Comparison of ENCODE assay signal across 19 cellular contexts in the genomic region with DNA sequence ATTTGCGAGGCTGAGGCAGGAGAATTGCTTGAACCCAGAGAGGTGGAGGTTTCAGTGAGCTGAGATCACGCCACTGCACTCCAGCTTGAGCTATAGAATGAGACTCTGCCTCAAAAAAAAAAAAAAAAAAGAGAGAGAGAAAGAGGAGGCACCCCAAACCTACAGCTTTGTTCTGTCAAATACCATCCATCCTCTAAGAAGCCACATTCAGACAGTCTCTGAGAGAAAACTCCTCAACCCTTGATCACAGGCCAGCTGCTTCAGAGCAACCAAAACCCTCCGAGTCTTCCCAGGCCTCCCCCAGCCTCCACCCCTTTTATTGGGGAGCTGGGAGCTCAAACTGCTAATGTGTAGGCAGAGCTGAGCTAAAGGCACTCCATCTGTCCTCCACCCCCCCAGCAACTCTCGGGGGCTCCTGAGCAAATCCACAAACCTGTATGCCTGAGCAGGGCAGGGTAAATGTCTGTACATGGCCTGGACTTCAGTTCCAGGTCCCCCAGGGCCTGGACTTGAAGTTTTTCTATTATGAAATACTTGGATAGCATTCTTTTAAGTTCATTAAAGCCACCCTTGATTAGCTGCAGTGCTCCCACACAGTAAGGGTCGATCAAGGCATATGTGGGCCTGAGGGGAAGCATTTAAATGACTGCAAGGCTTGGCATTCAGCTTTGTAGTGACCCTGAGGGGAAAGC. TPM values are rescaled to one million over a fixed set of nuclear protein-coding genes. Genes with fewer than 3 reads are reported as not detected.
A peak's percentile ranks its signal among the peaks of the same experiment; 100 is the strongest.
DNase-seq lines count a peak whose midpoint lies in the region; ATAC-seq and TF ChIP-seq lines count a peak whose summit lies in the region.
"Had no signal": no experiment of that assay in that cellular context is flagged by ENCODE, and none has a peak within 500 bp of the region (broad histone marks: within the 10 kb centered on the region; RNA-seq: fewer than 3 reads in every experiment).

No MANE protein-coding gene starts in this region.

- no peak overlapping the region for H3K4me3 Mint-ChIP-seq in activated T-cell treated with anti-CD3 and anti-CD28 coated beads, Interleukin-2, amount 50 U/mL, for 24 hours
- peak overlapping the region in 4 of 7 donors; percentile 5 to 32 (median 14) for H3K4me3 Mint-ChIP-seq in CD8-positive, alpha-beta memory T cell
- H3K4me3 Mint-ChIP-seq: stimulated activated naive B cell treated with anti-CD40 and anti-IgM and Interleukin-4, amounts not matched to agents 10 μg/mL and 1 μg/mL and 100 μg/mL, for 72 hours had no signal

- no peaks in the 10 kb centered on the region for H3K27me3 ChIP-seq in CD8-positive, alpha-beta memory T cell (ENCODE audit: insufficient read depth, low read length, poor library complexity, severe bottlenecking)
- H3K27me3 ChIP-seq in adipocyte (replicated peaks; ENCODE audit: control insufficient read depth, insufficient read depth, low read length) (no peaks in the 10 kb centered on the region), upper lobe of left lung (no peaks in the 10 kb centered on the region)

- peaks cover 92% of the 10 kb centered on the region for H3K4me1 ChIP-seq in CD8-positive, alpha-beta memory T cell (ENCODE audit: insufficient read depth, low read length)
- peaks cover 9% of the 10 kb centered on the region for H3K4me1 ChIP-seq in adipocyte (ENCODE audit: control insufficient read depth, insufficient read depth, low read length)
- peaks cover 3 to 30% (median 18%) of the 10 kb centered on the region in 4 donors for H3K4me1 ChIP-seq in upper lobe of left lung
- H3K4me1 ChIP-seq: A549 had no signal

- no peaks in the 10 kb centered on the region for H3K9me3 ChIP-seq in CD8-positive, alpha-beta memory T cell (ENCODE audit: low read length)
- H3K9me3 ChIP-seq in adipocyte (ENCODE audit: control insufficient read depth, low read length) (no peaks in the 10 kb centered on the region), upper lobe of left lung (no peaks in the 10 kb centered on the region)
- H3K9me3 ChIP-seq: A549 had no signal

- peaks cover 89% of the 10 kb centered on the region for H3K4me1 Mint-ChIP-seq in activated T-cell treated with anti-CD3 and anti-CD28 coated beads, Interleukin-2, amount 50 U/mL, for 24 hours (ENCODE audit: low read depth)
- H3K4me1 Mint-ChIP-seq in CD8-positive, alpha-beta memory T cell = peaks cover 83 to 93% (median 90%) of the 10 kb centered on the region in 3 donors

- TF ChIP-seq EP300 in upper lobe of left lung (IDR thresholded peaks at IDR 0.05) = no peak

- DNase-seq in activated T-cell treated with anti-CD3 and anti-CD28 coated beads, Interleukin-2, amount 50 U/mL, for 24 hours = no peak
- DNase-seq in activated T-cell treated with anti-CD3 and anti-CD28 coated beads, Interleukin-2, amount 50 U/mL, for 1 hour = no peak
- DNase-seq in CD8-positive, alpha-beta memory T cell = no peak
- DNase-seq in adipocyte (ENCODE audit: low read depth) (no peak), sciatic nerve (ENCODE audit: low spot score) (no peak), upper lobe of left lung (no peak), T-helper 9 cell (no peak), NCI-H1092 (lab: John Stamatoyannopoulos, UW) (no peak)
- DNase-seq: DMS153; GF-D8; GOT3; KBM-7; NCI-H1105; NCI-H510A treated with DMSO at 0.1 percent for 48 hours; SHP77; stimulated activated naive B cell treated with anti-CD40 and anti-IgM and Interleukin-4, amounts not matched to agents 10 μg/mL and 1 μg/mL and 100 μg/mL, for 72 hours had no signal

- no peak for TF ChIP-seq POLR2A in upper lobe of left lung (IDR thresholded peaks at IDR 0.05)

- peak overlapping the region; percentile 19 for H3K9ac ChIP-seq in adipocyte (ENCODE audit: low read length)

- intact Hi-C loops in sciatic nerve (cut with DNase I) = no loop called here

- TF ChIP-seq CTCF in upper lobe of left lung (IDR thresholded peaks at IDR 0.05) = no peak

- peak overlapping the region; percentile 73 for H3K27ac Mint-ChIP-seq in activated T-cell treated with anti-CD3 and anti-CD28 coated beads, Interleukin-2, amount 50 U/mL, for 24 hours
- peak overlapping the region in 7 of 8 donors; percentile 19 to 95 (median 82) for H3K27ac Mint-ChIP-seq in CD8-positive, alpha-beta memory T cell
- H3K27ac Mint-ChIP-seq: stimulated activated naive B cell treated with anti-CD40 and anti-IgM and Interleukin-4, amounts not matched to agents 10 μg/mL and 1 μg/mL and 100 μg/mL, for 72 hours had no signal

- 70 to 74% methylated on average over 4 of the region's 5 CpGs for WGBS in upper lobe of left lung, 2 donors

- ATAC-seq in sciatic nerve (peak; percentile 81), upper lobe of left lung (ENCODE audit: low FRiP score in 2 of 2) (no peak)
- ATAC-seq: A549; stimulated activated naive B cell treated with anti-CD40 and anti-IgM and Interleukin-4, amounts not matched to agents 10 μg/mL and 1 μg/mL and 100 μg/mL, for 72 hours had no signal

- POLR2A ChIA-PET in CD8-positive, alpha-beta memory T cell (lab: Charles Lee) = interaction anchor here (0.6 to 1.5 kb wide), 5 partner anchors 9 to 49 kb away, joined by 3 to 5 read pairs (median 4); no protein-coding TSS in a partner anchor

- peaks cover 31% of the 10 kb centered on the region for H3K36me3 Mint-ChIP-seq in activated T-cell treated with anti-CD3 and anti-CD28 coated beads, Interleukin-2, amount 50 U/mL, for 24 hours (ENCODE audit: low read depth)
- H3K36me3 Mint-ChIP-seq in CD8-positive, alpha-beta memory T cell = peaks cover 6 to 69% (median 6%) of the 10 kb centered on the region in 3 donors

- no peak overlapping the region for H3K4me3 ChIP-seq in CD8-positive, alpha-beta memory T cell (ENCODE audit: low read length)
- no peak overlapping the region for H3K4me3 ChIP-seq in adipocyte (ENCODE audit: low read length)
- no peak overlapping the region for H3K4me3 ChIP-seq in upper lobe of left lung
- H3K4me3 ChIP-seq: A549, lung had no signal

- no peaks in the 10 kb centered on the region for H3K9me3 Mint-ChIP-seq in activated T-cell treated with anti-CD3 and anti-CD28 coated beads, Interleukin-2, amount 50 U/mL, for 24 hours
- H3K9me3 Mint-ChIP-seq in CD8-positive, alpha-beta memory T cell = no peaks in the 10 kb centered on the region
- H3K9me3 Mint-ChIP-seq: stimulated activated naive B cell treated with anti-CD40 and anti-IgM and Interleukin-4, amounts not matched to agents 10 μg/mL and 1 μg/mL and 100 μg/mL, for 72 hours had no signal

- H3K27ac ChIP-seq in CD8-positive, alpha-beta memory T cell (ENCODE audit: low read depth, low read length) = peak overlapping the region; percentile 1
- peak overlapping the region in 1 of 4 donors; percentile 30 for H3K27ac ChIP-seq in upper lobe of left lung
- H3K27ac ChIP-seq: A549, C4-2B had no signal

- H3K36me3 ChIP-seq in CD8-positive, alpha-beta memory T cell (ENCODE audit: insufficient read depth, low read length) = no peaks in the 10 kb centered on the region
- no peaks in the 10 kb centered on the region for H3K36me3 ChIP-seq in adipocyte (ENCODE audit: control insufficient read depth, insufficient read depth, low read length, severe bottlenecking)
- no peaks in the 10 kb centered on the region for H3K36me3 ChIP-seq in upper lobe of left lung

- no peaks in the 10 kb centered on the region for H3K27me3 Mint-ChIP-seq in activated T-cell treated with anti-CD3 and anti-CD28 coated beads, Interleukin-2, amount 50 U/mL, for 24 hours
- H3K27me3 Mint-ChIP-seq in CD8-positive, alpha-beta memory T cell = no peaks in the 10 kb centered on the region
- H3K27me3 Mint-ChIP-seq: stimulated activated naive B cell treated with anti-CD40 and anti-IgM and Interleukin-4, amounts not matched to agents 10 μg/mL and 1 μg/mL and 100 μg/mL, for 72 hours had no signal

- CTCF ChIA-PET in CD8-positive, alpha-beta memory T cell (lab: Charles Lee) = interaction anchor here (0.9 to 3.6 kb wide), 4 partner anchors 9 to 49 kb away, joined by 5 to 18 read pairs (median 8); a partner anchor contains a TSS

RNA-seq across cellular contexts. Expression of a gene that starts 7.0 kb away (rescaled TPM):
- total RNA-seq in CD8-positive, alpha-beta memory T cell = 10 to 100 TPM; 21.8 to 24.8 TPM
- polyA plus RNA-seq in CD8-positive, alpha-beta memory T cell = 85.0 TPM
- total RNA-seq in sciatic nerve (19.0 TPM), upper lobe of left lung (10 to 100 TPM; 15.1 to 22.0 (median 18.2) TPM)

RNA-seq across cellular contexts. Expression of a gene that starts 31.5 kb away (rescaled TPM):
- 10 to 100 TPM; 66.1 to 75.8 TPM for total RNA-seq in CD8-positive, alpha-beta memory T cell
- polyA plus RNA-seq in CD8-positive, alpha-beta memory T cell = 58.1 TPM
- total RNA-seq in sciatic nerve = 66.2 TPM
- 10 to 100 TPM; 30.1 to 57.4 (median 49.8) TPM for total RNA-seq in upper lobe of left lung

RNA-seq across cellular contexts. Expression of a gene that starts 49.2 kb away (rescaled TPM):
- 10 to 100 TPM; 82.8 to 88.9 TPM for total RNA-seq in CD8-positive, alpha-beta memory T cell
- 34.6 TPM for polyA plus RNA-seq in CD8-positive, alpha-beta memory T cell
- 36.9 TPM for total RNA-seq in sciatic nerve
- total RNA-seq in upper lobe of left lung = 10 to 100 TPM; 16.2 to 57.4 (median 42.2) TPM
